30 cellular contexts compared by ENCODE assay signal in the genomic region with DNA sequence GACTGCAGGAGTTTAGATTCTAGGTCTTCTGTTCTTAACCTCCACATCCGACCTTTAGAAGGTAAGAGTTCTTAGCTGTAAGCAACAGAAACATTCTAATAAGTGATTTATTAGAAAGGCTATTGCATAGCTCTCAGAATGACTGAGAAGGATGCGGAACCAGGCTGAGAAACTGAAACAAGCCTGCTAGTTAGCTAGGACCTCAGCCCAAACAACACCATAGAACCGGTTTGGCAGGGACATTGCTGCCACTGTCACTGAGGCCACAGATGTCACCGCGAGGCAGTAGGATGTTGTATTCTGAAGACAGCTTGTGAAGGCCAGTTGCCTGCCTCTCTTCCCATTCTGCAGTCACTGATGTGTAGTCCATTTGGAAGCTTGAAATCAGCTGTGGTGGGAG.
DNase-seq lines count a peak whose midpoint lies in the region; ATAC-seq and TF ChIP-seq lines count a peak whose summit lies in the region.
"Had no signal": no experiment of that assay in that cellular context is flagged by ENCODE, and none has a peak within 500 bp of the region (broad histone marks: within the 10 kb centered on the region; RNA-seq: fewer than 3 reads in every experiment).

No MANE protein-coding gene starts in this region.

- intact Hi-C loops in Right ventricle myocardium inferior (cut with DNase I), result no loop called here

- H3K4me1 Mint-ChIP-seq in neural progenitor cell, result no peaks in the 10 kb centered on the region
- H3K4me1 Mint-ChIP-seq: activated naive CD4-positive, alpha-beta T cell treated with anti-CD3 and anti-CD28 coated beads, Interleukin-2, amount 10 ng/mL, durations not matched to agents 7 days and 5 days; CD4-positive, alpha-beta memory T cell; immature natural killer cell had no signal

- ATAC-seq in GM18907 (IDR thresholded peaks at IDR 0.05; ENCODE audit: unreplicated experiment) (peak; percentile 80), GM19468 (IDR thresholded peaks at IDR 0.05; ENCODE audit: extremely low read depth, unreplicated experiment) (peak; percentile 43), HG02981 (IDR thresholded peaks at IDR 0.05; ENCODE audit: unreplicated experiment) (peak; percentile 76), Right ventricle myocardium inferior (no peak)
- ATAC-seq: heart right ventricle; left ventricle myocardium superior; stimulated activated naive CD8-positive, alpha-beta T cell treated with anti-CD3 and anti-CD28 coated beads, Interleukin-15, Interleukin-2, amounts not matched to agents 100 U/mL and 50 U/mL, for 24 hours had no signal

- H3K4me3 Mint-ChIP-seq in neural progenitor cell, result no peak overlapping the region
- H3K4me3 Mint-ChIP-seq: activated naive CD4-positive, alpha-beta T cell treated with anti-CD3 and anti-CD28 coated beads, Interleukin-2, amount 10 ng/mL, durations not matched to agents 7 days and 5 days; CD4-positive, alpha-beta memory T cell; HFFc6; immature natural killer cell had no signal

- H3K9me3 Mint-ChIP-seq in neural progenitor cell, result no peaks in the 10 kb centered on the region
- H3K9me3 Mint-ChIP-seq: activated naive CD4-positive, alpha-beta T cell treated with anti-CD3 and anti-CD28 coated beads, Interleukin-2, amount 10 ng/mL, durations not matched to agents 7 days and 5 days; CD4-positive, alpha-beta memory T cell; HFFc6; immature natural killer cell had no signal

- no peak overlapping the region for H3K9ac ChIP-seq in neural progenitor cell

- no peak overlapping the region for H3K27ac Mint-ChIP-seq in neural progenitor cell
- H3K27ac Mint-ChIP-seq: activated naive CD4-positive, alpha-beta T cell treated with anti-CD3 and anti-CD28 coated beads, Interleukin-2, amount 10 ng/mL, durations not matched to agents 7 days and 5 days; CD4-positive, alpha-beta memory T cell; HFFc6; immature natural killer cell had no signal

- H3K27me3 ChIP-seq in neural progenitor cell, result no peaks in the 10 kb centered on the region
- H3K27me3 ChIP-seq: thyroid gland had no signal

- H3K79me2 ChIP-seq in neural progenitor cell (ENCODE audit: low read depth), result no peaks in the 10 kb centered on the region

- no peaks in the 10 kb centered on the region for H3F3A ChIP-seq in neural progenitor cell (ENCODE audit: low read depth)

- no peaks in the 10 kb centered on the region for H3K4me1 ChIP-seq in neural progenitor cell
- H3K4me1 ChIP-seq: heart right ventricle, prostate gland, thyroid gland had no signal

- no peak overlapping the region for H3K27ac ChIP-seq in neural progenitor cell
- H3K27ac ChIP-seq: dorsolateral prefrontal cortex, epithelial cell of prostate, heart right ventricle, prostate gland, skin epidermis, thyroid gland had no signal

- no peak for TF ChIP-seq CTCF in neural progenitor cell (IDR thresholded peaks at IDR 0.05)

- H4K20me1 ChIP-seq in neural progenitor cell (ENCODE audit: low read depth), result no peaks in the 10 kb centered on the region

- DNase-seq in neural progenitor cell (ENCODE audit: low spot score), result no peak
- no peak for DNase-seq in activated CD4-positive, CD25-positive, alpha-beta regulatory T cell treated with anti-CD3 and anti-CD28 coated beads, Interleukin-2, amount 50 U/mL, for 72 hours
- DNase-seq in Right ventricle myocardium inferior (ENCODE audit: missing footprints), result no peak
- DNase-seq in UCSD-AML1 (lab: John Stamatoyannopoulos, UW; ENCODE audit: unreplicated experiment), result no peak
- DNase-seq: activated CD4-positive, alpha-beta T cell treated with anti-CD3 and anti-CD28 coated beads for 1 hour; activated CD8-positive, alpha-beta memory T cell treated with anti-CD3 and anti-CD28 coated beads for 24 hours; activated naive CD4-positive, alpha-beta T cell treated with anti-CD3 and anti-CD28 coated beads, Interleukin-2, amount 10 ng/mL, durations not matched to agents 7 days and 5 days; activated T-cell treated with anti-CD3 and anti-CD28 coated beads, Interleukin-2, amount 50 U/mL, for 48 hours; aorta; CD4-positive, alpha-beta memory T cell; central memory CD4-positive, alpha-beta T cell; dorsolateral prefrontal cortex; heart right ventricle; HFFc6; immature natural killer cell; left ventricle myocardium superior; NCI-H1105; NCI-H2081; NCI-H446 treated with DMSO at 0.1 percent for 48 hours; NK-92 treated with Interleukin-12 subunit alpha and Interleukin-12 subunit beta, amount 100 ng/mL, for 24 hours; stimulated activated CD4-positive, alpha-beta T cell treated with anti-CD3 and anti-CD28 coated beads, Interleukin-2, amount 100 ng/mL, for 48 hours; stimulated activated naive CD8-positive, alpha-beta T cell treated with anti-CD3 and anti-CD28 coated beads, Interleukin-15, Interleukin-2, amounts not matched to agents 100 U/mL and 50 U/mL, for 24 hours; T1000; thyroid gland had no signal

- H2AFZ ChIP-seq in neural progenitor cell (replicated peaks), result peak overlapping the region; percentile 5

- no peak overlapping the region for H3K4me3 ChIP-seq in neural progenitor cell
- H3K4me3 ChIP-seq: dorsolateral prefrontal cortex, heart right ventricle, prostate gland, skin epidermis, thyroid gland had no signal

- no peak overlapping the region for H3K4me2 ChIP-seq in neural progenitor cell

- no peaks in the 10 kb centered on the region for H3K9me3 ChIP-seq in neural progenitor cell (ENCODE audit: low read depth)
- H3K9me3 ChIP-seq: heart right ventricle, prostate gland, thyroid gland had no signal

- H3K27me3 Mint-ChIP-seq in neural progenitor cell (ENCODE audit: insufficient read depth, low read depth), result peaks cover 2% of the 10 kb centered on the region
- H3K27me3 Mint-ChIP-seq: activated naive CD4-positive, alpha-beta T cell treated with anti-CD3 and anti-CD28 coated beads, Interleukin-2, amount 10 ng/mL, durations not matched to agents 7 days and 5 days had no signal

- no peaks in the 10 kb centered on the region for H3K36me3 ChIP-seq in neural progenitor cell
- H3K36me3 ChIP-seq: heart right ventricle, prostate gland, thyroid gland had no signal

- H3K36me3 Mint-ChIP-seq in neural progenitor cell, result no peaks in the 10 kb centered on the region
- H3K36me3 Mint-ChIP-seq: activated naive CD4-positive, alpha-beta T cell treated with anti-CD3 and anti-CD28 coated beads, Interleukin-2, amount 10 ng/mL, durations not matched to agents 7 days and 5 days; CD4-positive, alpha-beta memory T cell; immature natural killer cell had no signal
